Comparison of ENCODE assay signal across 14 cellular contexts in the genomic region with DNA sequence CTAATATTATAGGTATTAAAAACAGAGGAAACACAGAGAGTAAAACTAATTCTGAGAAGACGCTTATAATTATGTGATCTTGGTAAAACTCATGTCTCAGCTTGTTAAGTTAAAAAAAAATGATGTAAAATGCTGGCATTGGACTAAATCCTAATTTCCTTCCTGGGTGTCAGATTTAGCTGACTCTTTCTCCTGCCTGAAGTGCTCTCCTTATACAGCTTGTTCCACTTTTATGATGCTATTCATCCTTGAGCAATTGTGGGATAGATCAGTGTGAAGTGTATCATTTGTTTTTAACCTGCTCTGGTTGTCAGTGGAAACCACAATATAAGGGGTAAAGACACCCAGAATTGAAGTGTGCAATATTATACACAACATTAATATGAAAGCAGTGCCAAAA.
DNase-seq lines count a peak whose midpoint lies in the region; ATAC-seq and TF ChIP-seq lines count a peak whose summit lies in the region.
"Had no signal": no experiment of that assay in that cellular context is flagged by ENCODE, and none has a peak within 500 bp of the region (broad histone marks: within the 10 kb centered on the region; RNA-seq: fewer than 3 reads in every experiment).

No MANE protein-coding gene starts in this region.

- 89 to 98% (median 96%) methylated on average over 1 of the region's 1 CpG for WGBS in stomach, 5 donors

- H3K27me3 ChIP-seq in stomach, result no peaks in the 10 kb centered on the region

- no peak for TF ChIP-seq CTCF in epithelial cell of esophagus (IDR thresholded peaks at IDR 0.05; ENCODE audit: insufficient read depth, low read depth, low read length, missing control alignments)
- no peak for TF ChIP-seq CTCF in stomach (IDR thresholded peaks at IDR 0.05)
- no peak for TF ChIP-seq CTCF in omental fat pad (IDR thresholded peaks at IDR 0.05)

- H3K4me1 ChIP-seq in stomach, result peaks cover 22 to 44% (median 33%) of the 10 kb centered on the region in 4 donors

- H3K27ac ChIP-seq in stomach, result peak overlapping the region in 4 of 5 donors; percentile 52 to 72 (median 68)

- no peak for TF ChIP-seq POLR2A in stomach (IDR thresholded peaks at IDR 0.05)

- DNase-seq in NCI-H1417 (lab: John Stamatoyannopoulos, UW) (peak; percentile 60 to 89 (median 63)), NCI-H1417 treated with DMSO at 0.1 percent for 48 hours (lab: John Stamatoyannopoulos, UW) (no peak), NCI-H2196 treated with DMSO at 0.1 percent for 48 hours (lab: John Stamatoyannopoulos, UW; ENCODE audit: unreplicated experiment) (peak; percentile 34), epithelial cell of esophagus (ENCODE audit: low read depth) (peak; percentile 73), stomach (no peak), T1000 (lab: John Stamatoyannopoulos, UW) (no peak), omental fat pad (ENCODE audit: low spot score) (no peak)
- DNase-seq in activated CD4-positive, alpha-beta T cell treated with anti-CD3 and anti-CD28 coated beads, Interleukin-2, amount 50 U/mL, for 4 hours, result no peak
- DNase-seq: activated CD8-positive, alpha-beta T cell treated with anti-CD3 and anti-CD28 coated beads for 36 hours; activated naive CD8-positive, alpha-beta T cell treated with anti-CD3 and anti-CD28 coated beads, Interleukin-2, amount 50 U/mL, for 24 hours; CD4-positive, CD25-positive, alpha-beta regulatory T cell; posterior cingulate gyrus had no signal

- no peaks in the 10 kb centered on the region for H3K36me3 ChIP-seq in stomach

- peak overlapping the region; percentile 3 for H3K4me3 ChIP-seq in epithelial cell of esophagus (ENCODE audit: low read length)
- no peak overlapping the region for H3K4me3 ChIP-seq in stomach
- H3K4me3 ChIP-seq: K562 had no signal

- intact Hi-C loops in stomach (cut with DNase I; ENCODE audit: low total_unique reads), result no loop called here

- no peak for ATAC-seq in omental fat pad (ENCODE audit: low FRiP score)
- ATAC-seq: activated CD8-positive, alpha-beta T cell treated with anti-CD3 and anti-CD28 coated beads for 36 hours; activated naive CD8-positive, alpha-beta T cell treated with anti-CD3 and anti-CD28 coated beads, Interleukin-2, amount 50 U/mL, for 24 hours; K562; SK-N-SH treated with all-trans-retinoic acid at 6 μM for 48 hours had no signal

- H3K9me3 ChIP-seq in stomach, result no peaks in the 10 kb centered on the region

- no peak for TF ChIP-seq EP300 in stomach (IDR thresholded peaks at IDR 0.05)

Comparison
In these comparisons a context has a peak if more than half of its experiments do, and no peak if none do; other contexts are left out.
1. DNase-seq: peak in NCI-H1417 (3 of 3), NCI-H2196 treated with DMSO at 0.1 percent for 48 hours (single experiment) and epithelial cell of esophagus (single experiment); none in NCI-H1417 treated with DMSO at 0.1 percent for 48 hours (single experiment), stomach (single experiment), T1000 (single experiment), activated CD4-positive, alpha-beta T cell treated with anti-CD3 and anti-CD28 coated beads, Interleukin-2, amount 50 U/mL, for 4 hours (0 of 2) and omental fat pad (single experiment).